17 cellular contexts compared by ENCODE assay signal in the genomic region with DNA sequence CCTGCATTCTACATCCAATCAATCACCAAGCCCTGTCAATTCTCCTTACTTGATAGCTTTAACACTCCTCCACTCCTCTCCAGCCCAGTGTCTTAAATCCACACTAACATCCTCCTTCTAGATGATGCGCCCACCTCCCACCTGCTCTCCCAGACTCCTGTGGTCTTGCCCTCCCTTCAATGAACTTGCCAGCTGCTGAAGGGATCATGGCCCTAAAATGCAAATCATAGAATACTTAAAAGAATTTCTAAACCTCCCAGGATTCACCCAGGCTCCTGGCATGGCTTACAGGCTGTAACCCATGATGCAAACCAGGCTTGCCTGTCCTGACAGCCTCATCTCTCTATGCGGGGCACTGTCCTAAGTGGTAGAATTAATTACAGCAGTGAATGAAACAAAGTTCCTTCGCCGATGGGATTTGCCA. TPM values are rescaled to one million over a fixed set of nuclear protein-coding genes. Genes with fewer than 3 reads are reported as not detected.
A peak's percentile ranks its signal among the peaks of the same experiment; 100 is the strongest.
DNase-seq lines count a peak whose midpoint lies in the region; ATAC-seq and TF ChIP-seq lines count a peak whose summit lies in the region.
"Had no signal": no experiment of that assay in that cellular context is flagged by ENCODE, and none has a peak within 500 bp of the region (broad histone marks: within the 10 kb centered on the region; RNA-seq: fewer than 3 reads in every experiment).

No MANE protein-coding gene starts in this region.

- no peaks in the 10 kb centered on the region for H3K36me3 Mint-ChIP-seq in activated naive CD8-positive, alpha-beta T cell
- H3K36me3 Mint-ChIP-seq in activated naive CD8-positive, alpha-beta T cell treated with anti-CD3 and anti-CD28 coated beads for 36 hours, result no peaks in the 10 kb centered on the region
- no peaks in the 10 kb centered on the region for H3K36me3 Mint-ChIP-seq in naive B cell
- H3K36me3 Mint-ChIP-seq in Caco-2 (ENCODE audit: insufficient read depth, unreplicated experiment), result no peaks in the 10 kb centered on the region

- BruUV-seq in Caco-2 (replicated peaks; lab: Mats Ljungman, UMichigan), result no TSS peak

- no peak for TF ChIP-seq CTCF in uterus (IDR thresholded peaks at IDR 0.05)
- TF ChIP-seq CTCF in Caco-2 (IDR thresholded peaks at IDR 0.05; ENCODE audit: insufficient read depth in 1 of 2, low read depth in 1 of 2, low read length in 1 of 2, severe bottlenecking in 1 of 2, unreplicated experiment in 1 of 2), result no peak

- no peaks in the 10 kb centered on the region for H3K27me3 ChIP-seq in adipocyte (replicated peaks; ENCODE audit: control insufficient read depth, insufficient read depth, low read length)
- H3K27me3 ChIP-seq in uterus, result no peaks in the 10 kb centered on the region
- no peaks in the 10 kb centered on the region for H3K27me3 ChIP-seq in Caco-2 (replicated peaks; ENCODE audit: control insufficient read depth, insufficient read depth, low read length)

- no peak for TF ChIP-seq POLR2A in uterus (IDR thresholded peaks at IDR 0.05)

- DNase-seq in activated naive CD8-positive, alpha-beta T cell treated with anti-CD3 and anti-CD28 coated beads for 36 hours, result no peak
- peak; percentile 12 for DNase-seq in adipocyte (ENCODE audit: low read depth)
- no peak for DNase-seq in naive B cell
- peak; percentile 37 to 59 for DNase-seq in uterus
- no peak for DNase-seq in Caco-2
- no peak for DNase-seq in SK-N-DZ (ENCODE audit: low spot score)
- DNase-seq: activated CD4-positive, alpha-beta T cell treated with anti-CD3 and anti-CD28 coated beads, Interleukin-2, amount 50 U/mL, for 1 hour; activated T-cell treated with anti-CD3 and anti-CD28 coated beads, Interleukin-2, amount 50 U/mL, for 72 hours; aorta; HFFc6; left ventricle myocardium superior; NCI-H1092 treated with DMSO at 0.1 percent for 48 hours; NCI-H2171 had no signal

- H3K4me1 ChIP-seq in adipocyte (ENCODE audit: control insufficient read depth, insufficient read depth, low read length) (peaks cover 42% of the 10 kb centered on the region), uterus (peaks cover 0 to 10% of the 10 kb centered on the region in 2 donors), Caco-2 (peaks cover 51% of the 10 kb centered on the region)

- H3K4me3 ChIP-seq in adipocyte (ENCODE audit: low read length) (no peak overlapping the region), uterus (no peak overlapping the region), Caco-2 (ENCODE audit: low read depth, low read length) (no peak overlapping the region)
- H3K4me3 ChIP-seq: coronary artery had no signal

- no peak overlapping the region for H3K9ac ChIP-seq in adipocyte (ENCODE audit: low read length)

- H3K27me3 Mint-ChIP-seq in activated naive CD8-positive, alpha-beta T cell, result no peaks in the 10 kb centered on the region
- no peaks in the 10 kb centered on the region for H3K27me3 Mint-ChIP-seq in activated naive CD8-positive, alpha-beta T cell treated with anti-CD3 and anti-CD28 coated beads for 36 hours
- no peaks in the 10 kb centered on the region for H3K27me3 Mint-ChIP-seq in naive B cell
- H3K27me3 Mint-ChIP-seq in Caco-2 (ENCODE audit: insufficient read depth, unreplicated experiment), result no peaks in the 10 kb centered on the region

- H3K9me3 Mint-ChIP-seq in activated naive CD8-positive, alpha-beta T cell (ENCODE audit: low read depth), result no peaks in the 10 kb centered on the region
- no peaks in the 10 kb centered on the region for H3K9me3 Mint-ChIP-seq in activated naive CD8-positive, alpha-beta T cell treated with anti-CD3 and anti-CD28 coated beads for 36 hours
- H3K9me3 Mint-ChIP-seq in naive B cell, result no peaks in the 10 kb centered on the region
- no peaks in the 10 kb centered on the region for H3K9me3 Mint-ChIP-seq in Caco-2 (ENCODE audit: unreplicated experiment)
- H3K9me3 Mint-ChIP-seq: activated T-cell treated with anti-CD3 and anti-CD28 coated beads, Interleukin-2, amount 50 U/mL, for 72 hours; HFFc6; T-helper 1 cell treated with Interleukin-12 subunit alpha and Interleukin-12 subunit beta and Interleukin-4 antibody, amounts not matched to agents 30 μg/mL and 1 μg/mL, for 36 hours had no signal

- CTCF ChIA-PET in Caco-2 (lab: Charles Lee), result no interaction called here

- H3K4me1 Mint-ChIP-seq in activated naive CD8-positive, alpha-beta T cell (ENCODE audit: low read depth), result peaks cover 43% of the 10 kb centered on the region
- H3K4me1 Mint-ChIP-seq in activated naive CD8-positive, alpha-beta T cell treated with anti-CD3 and anti-CD28 coated beads for 36 hours, result peaks cover 44% of the 10 kb centered on the region
- H3K4me1 Mint-ChIP-seq in naive B cell (peaks cover 71 to 99% (median 96%) of the 10 kb centered on the region in 3 donors), Caco-2 (ENCODE audit: low read depth, unreplicated experiment) (peaks cover 16% of the 10 kb centered on the region)

- intact Hi-C loops in uterus (cut with DNase I; ENCODE audit: low total_unique reads), result loop anchor here (5.0 kb wide), 1 partner anchor 44 kb away; a partner anchor contains a TSS
- intact Hi-C loops in Caco-2 (cut with micrococcal nuclease; ENCODE audit: unreplicated experiment), result no loop called here

- H3K27ac ChIP-seq in uterus, result peak overlapping the region; percentile 47 to 73
- H3K27ac ChIP-seq: coronary artery had no signal

- POLR2A ChIA-PET in Caco-2 (lab: Charles Lee), result interaction anchor here (0.6 kb wide), 1 partner anchor 43 kb away, joined by 4 read pairs; a partner anchor contains a TSS

- peak overlapping the region; percentile 4 for H3K27ac Mint-ChIP-seq in activated naive CD8-positive, alpha-beta T cell
- H3K27ac Mint-ChIP-seq in activated naive CD8-positive, alpha-beta T cell treated with anti-CD3 and anti-CD28 coated beads for 36 hours, result no peak overlapping the region
- H3K27ac Mint-ChIP-seq in naive B cell (peak overlapping the region; percentile 87 to 100 (median 100)), Caco-2 (ENCODE audit: unreplicated experiment) (no peak overlapping the region)
- H3K27ac Mint-ChIP-seq: activated T-cell treated with anti-CD3 and anti-CD28 coated beads, Interleukin-2, amount 50 U/mL, for 72 hours; HFFc6; T-helper 1 cell treated with Interleukin-12 subunit alpha and Interleukin-12 subunit beta and Interleukin-4 antibody, amounts not matched to agents 30 μg/mL and 1 μg/mL, for 36 hours had no signal

- ATAC-seq in naive B cell (ENCODE audit: low read depth in 2 of 2), result no peak
- no peak for ATAC-seq in HG02763 (IDR thresholded peaks at IDR 0.05; ENCODE audit: unreplicated experiment)
- ATAC-seq: activated T-cell treated with anti-CD3 and anti-CD28 coated beads, Interleukin-2, amount 50 U/mL, for 72 hours had no signal

- H3K36me3 ChIP-seq in adipocyte (ENCODE audit: control insufficient read depth, insufficient read depth, low read length, severe bottlenecking) (no peaks in the 10 kb centered on the region), uterus (no peaks in the 10 kb centered on the region), Caco-2 (ENCODE audit: control insufficient read depth, insufficient read depth, low read length) (no peaks in the 10 kb centered on the region)

- H3K9me3 ChIP-seq in adipocyte (ENCODE audit: control insufficient read depth, low read length), result no peaks in the 10 kb centered on the region
- no peaks in the 10 kb centered on the region for H3K9me3 ChIP-seq in uterus
- no peaks in the 10 kb centered on the region for H3K9me3 ChIP-seq in Caco-2

- H3K4me3 Mint-ChIP-seq in activated naive CD8-positive, alpha-beta T cell, result no peak overlapping the region
- H3K4me3 Mint-ChIP-seq in activated naive CD8-positive, alpha-beta T cell treated with anti-CD3 and anti-CD28 coated beads for 36 hours, result no peak overlapping the region
- H3K4me3 Mint-ChIP-seq in naive B cell (peak overlapping the region; percentile 0 to 88 (median 68)), Caco-2 (ENCODE audit: unreplicated experiment) (no peak overlapping the region)
- H3K4me3 Mint-ChIP-seq: activated T-cell treated with anti-CD3 and anti-CD28 coated beads, Interleukin-2, amount 50 U/mL, for 72 hours; HFFc6; T-helper 1 cell treated with Interleukin-12 subunit alpha and Interleukin-12 subunit beta and Interleukin-4 antibody, amounts not matched to agents 30 μg/mL and 1 μg/mL, for 36 hours had no signal

RNA-seq across cellular contexts. Expression of a gene that starts 43.6 kb away (rescaled TPM):
- total RNA-seq in activated naive CD8-positive, alpha-beta T cell treated with anti-CD3 and anti-CD28 coated beads for 36 hours, result 10 to 100 TPM; 41.6 to 42.8 TPM
- polyA plus RNA-seq in naive B cell (ENCODE audit: low read depth in 6 of 6), result 100 to 1,000 TPM; 234 to 353 (median 246) TPM
- total RNA-seq in uterus (100 to 1,000 TPM; 123 to 220 (median 131) TPM), Caco-2 (2022) (78.7 and 81.0 TPM in 2 replicates)
- polyA plus RNA-seq in SK-N-DZ (2014; cell fraction: cytosol; rRNA removed), result 14.6 and 15.3 TPM in 2 replicates
- polyA plus RNA-seq in SK-N-DZ (2014; cell fraction: nucleus; rRNA removed), result 11.6 and 12.3 TPM in 2 replicates

Comparison
In these comparisons a context has a peak if more than half of its experiments do, and no peak if none do; other contexts are left out.
1. H3K27ac Mint-ChIP-seq: peak in activated naive CD8-positive, alpha-beta T cell (single experiment) and naive B cell (6 of 6); none in activated naive CD8-positive, alpha-beta T cell treated with anti-CD3 and anti-CD28 coated beads for 36 hours (single experiment) and Caco-2 (single experiment).
2. H3K4me3 Mint-ChIP-seq: peak in naive B cell (8 of 8); none in activated naive CD8-positive, alpha-beta T cell (single experiment), activated naive CD8-positive, alpha-beta T cell treated with anti-CD3 and anti-CD28 coated beads for 36 hours (single experiment) and Caco-2 (single experiment).
3. DNase-seq: peak in adipocyte (single experiment) and uterus (2 of 2); none in activated naive CD8-positive, alpha-beta T cell treated with anti-CD3 and anti-CD28 coated beads for 36 hours (single experiment), naive B cell (single experiment), Caco-2 (0 of 2) and SK-N-DZ (single experiment).